ENCODE assay signal across 22 cellular contexts in the genomic region with DNA sequence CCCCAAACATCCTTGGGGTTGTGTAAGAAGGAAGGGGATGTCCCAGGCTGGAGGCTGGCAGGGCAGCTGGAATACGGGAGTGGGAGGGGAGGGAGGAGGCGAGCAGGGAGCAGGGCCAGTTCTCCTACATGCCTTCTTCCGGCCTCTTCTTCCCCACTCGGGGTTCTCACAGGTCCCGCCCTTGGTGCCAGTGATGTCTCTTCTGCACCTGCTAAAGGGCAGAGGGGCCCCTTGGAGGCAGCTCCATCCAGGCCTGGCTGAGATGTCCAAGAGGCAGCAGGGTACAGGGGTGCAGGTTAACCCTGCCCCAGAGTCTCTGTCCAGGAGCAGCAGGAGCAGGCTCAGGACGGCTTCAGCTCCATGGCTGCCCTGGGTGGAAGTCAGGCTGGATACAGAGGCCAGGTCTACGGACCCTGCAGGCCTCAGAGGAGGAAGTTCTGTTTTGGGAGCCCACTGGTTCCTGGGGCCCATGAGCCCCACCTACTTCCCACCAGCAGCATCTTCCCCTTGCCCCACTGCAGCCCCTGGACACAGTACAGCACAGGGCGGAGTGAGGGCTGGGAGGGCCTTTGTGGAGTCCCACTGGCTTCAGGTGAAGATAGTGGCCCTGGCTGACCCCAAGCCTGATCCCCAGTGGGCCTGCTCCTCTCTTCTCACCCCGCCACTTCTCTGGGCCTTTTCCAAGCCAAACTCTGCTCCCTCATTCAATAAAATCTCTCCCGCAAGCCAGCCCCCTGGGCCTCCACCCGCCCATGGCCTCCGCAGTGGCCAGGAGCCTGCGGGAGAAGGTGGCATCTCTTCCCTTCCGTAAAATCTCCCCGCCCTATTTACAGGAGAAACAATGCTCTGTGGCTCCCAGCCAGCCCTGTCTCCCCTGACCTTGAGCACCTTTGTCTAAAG.
DNase-seq lines count a peak whose midpoint lies in the region; ATAC-seq, FAIRE-seq and TF ChIP-seq lines count a peak whose summit lies in the region.
"Had no signal": no experiment of that assay in that cellular context is flagged by ENCODE, and none has a peak within 500 bp of the region (broad histone marks: within the 10 kb centered on the region; RNA-seq: fewer than 3 reads in every experiment).

No MANE protein-coding gene starts in this region.

- no peaks in the 10 kb centered on the region for H4K20me1 ChIP-seq in osteoblast (ENCODE audit: insufficient read depth, low read length)

- FAIRE-seq in kidney (lab: Jason Lieb, UNC) (no peak), GM12892 (lab: Jason Lieb, UNC) (no peak)
- FAIRE-seq: A549 had no signal

- 65% methylated on average over 15 of the region's 15 CpGs for WGBS in right cardiac atrium

- no peak overlapping the region for H3K9ac ChIP-seq in kidney (ENCODE audit: low read length in 2 of 2)
- H3K9ac ChIP-seq: KMS-11 had no signal

- H2AFZ ChIP-seq in osteoblast (ENCODE audit: low read length) = no peak overlapping the region
- H2AFZ ChIP-seq: GM23338 had no signal

- H3K9me3 ChIP-seq in right cardiac atrium (ENCODE audit: control insufficient read depth, low read length) (no peaks in the 10 kb centered on the region), kidney (ENCODE audit: control insufficient read depth in 1 of 2, low read length in 2 of 2) (no peaks in the 10 kb centered on the region), osteoblast (ENCODE audit: low read depth, low read length) (no peaks in the 10 kb centered on the region), upper lobe of right lung (no peaks in the 10 kb centered on the region)
- H3K9me3 ChIP-seq: A549, HAP-1, Peyer's patch had no signal

- H3K27ac ChIP-seq in right cardiac atrium (ENCODE audit: low read length) (no peak overlapping the region), kidney (ENCODE audit: low read depth in 2 of 2, low read length in 2 of 2) (no peak overlapping the region), osteoblast (ENCODE audit: low read depth, low read length) (no peak overlapping the region), upper lobe of right lung (no peak overlapping the region)
- H3K27ac ChIP-seq: A549, KMS-11, Peyer's patch had no signal

- peak in 1 of 2 donors; percentile 18 for ATAC-seq in right cardiac atrium
- no peak for ATAC-seq in left ventricle myocardium superior
- no peak for ATAC-seq in upper lobe of right lung
- no peak for ATAC-seq in HG03457 (IDR thresholded peaks at IDR 0.05; ENCODE audit: unreplicated experiment)
- ATAC-seq: CD8-positive, alpha-beta T cell; GM23338 had no signal

- TF ChIP-seq CTCF in kidney (IDR thresholded peaks at IDR 0.05; ENCODE audit: borderline replicate concordance, extremely low read depth, insufficient read depth) = no peak
- TF ChIP-seq CTCF in osteoblast (IDR thresholded peaks at IDR 0.05; ENCODE audit: extremely low read depth, low read depth, low read length) = no peak
- TF ChIP-seq CTCF in upper lobe of right lung (IDR thresholded peaks at IDR 0.05) = no peak

- H3K79me2 ChIP-seq in osteoblast (ENCODE audit: insufficient read depth, low read length) = no peaks in the 10 kb centered on the region

- H3K27me3 ChIP-seq in right cardiac atrium (ENCODE audit: control insufficient read depth, insufficient read depth) (no peaks in the 10 kb centered on the region), osteoblast (ENCODE audit: insufficient read depth, low read length) (peaks cover 39% of the 10 kb centered on the region), upper lobe of right lung (peaks cover 50% of the 10 kb centered on the region)

- no peak for TF ChIP-seq POLR2A in GM12892 (IDR thresholded peaks at IDR 0.05; ENCODE audit: low read depth, low read length)

- H3K4me2 ChIP-seq in osteoblast (ENCODE audit: insufficient read depth, low read length) = no peak overlapping the region
- H3K4me2 ChIP-seq: A549, GM23338, KMS-11 had no signal

- no peak overlapping the region for H3K4me3 ChIP-seq in right cardiac atrium (ENCODE audit: low read length)
- H3K4me3 ChIP-seq in kidney (ENCODE audit: low read length in 2 of 2) = no peak overlapping the region
- H3K4me3 ChIP-seq in osteoblast (ENCODE audit: insufficient read depth, low read length) = no peak overlapping the region
- no peak overlapping the region for H3K4me3 ChIP-seq in upper lobe of right lung
- H3K4me3 ChIP-seq: A549, GM23338, HAP-1, Peyer's patch had no signal

- DNase-seq in right cardiac atrium (peak in 2 of 3 donors; percentile 2 to 14), left ventricle myocardium superior (no peak), kidney (peak; percentile 39), osteoblast (ENCODE audit: insufficient read length, low spot score, missing footprints) (peak; percentile 34), GM12892 (ENCODE audit: insufficient read length) (no peak), upper lobe of right lung (no peak)
- DNase-seq: CD8-positive, alpha-beta T cell; DMS53; GDM1; IMR-90; NCI-H146; NCI-H2029 treated with DMSO at 0.1 percent for 48 hours; NCI-H2171; NCI-H524 treated with DMSO at 0.1 percent for 48 hours; NCI-H82; Peyer's patch; SW 1271 had no signal

- intact Hi-C loops in right cardiac atrium (cut with DNase I) (no loop called here), left ventricle myocardium superior (cut with micrococcal nuclease) (no loop called here), kidney (cut with DNase I) (no loop called here), upper lobe of right lung (cut with DNase I) (no loop called here)

- H3K4me1 ChIP-seq in right cardiac atrium (ENCODE audit: control insufficient read depth, insufficient read depth, low read length) (no peaks in the 10 kb centered on the region), kidney (ENCODE audit: control insufficient read depth in 1 of 2, insufficient read depth in 1 of 2, low read depth in 1 of 2, low read length in 2 of 2) (no peaks in the 10 kb centered on the region), osteoblast (ENCODE audit: insufficient read depth, low read length) (no peaks in the 10 kb centered on the region), upper lobe of right lung (no peaks in the 10 kb centered on the region)
- H3K4me1 ChIP-seq: A549, HAP-1, Peyer's patch had no signal

- H3K36me3 ChIP-seq in kidney (ENCODE audit: control insufficient read depth in 1 of 2, insufficient read depth in 2 of 2, low read length in 2 of 2) (no peaks in the 10 kb centered on the region), osteoblast (ENCODE audit: insufficient read depth, low read length) (no peaks in the 10 kb centered on the region), upper lobe of right lung (no peaks in the 10 kb centered on the region)
- H3K36me3 ChIP-seq: HAP-1, Peyer's patch had no signal

Comparison
In these comparisons a context has a peak if more than half of its experiments do, and no peak if none do; other contexts are left out.
1. DNase-seq: peak in right cardiac atrium (2 of 3), kidney (single experiment) and osteoblast (single experiment); none in left ventricle myocardium superior (single experiment), GM12892 (single experiment) and upper lobe of right lung (single experiment).